17 cellular contexts compared by ENCODE assay signal in genomic region chr11:78071717-78072116, GRCh38. TPM values are rescaled to one million over a fixed set of nuclear protein-coding genes. Genes with fewer than 3 reads are reported as not detected.
DNase-seq lines count a peak whose midpoint lies in the region; ATAC-seq and TF ChIP-seq lines count a peak whose summit lies in the region.
"Had no signal": no experiment of that assay in that cellular context is flagged by ENCODE, and none has a peak within 500 bp of the region (broad histone marks: within the 10 kb centered on the region; RNA-seq: fewer than 3 reads in every experiment).

No MANE protein-coding gene starts in this region.

- CTCF ChIA-PET in CD4-positive, alpha-beta T cell (lab: Charles Lee) = no interaction called here

- H3K27ac ChIP-seq in CD4-positive, alpha-beta T cell (ENCODE audit: low read depth, low read length) = no peak overlapping the region
- H3K27ac ChIP-seq: GM23248, HL-60 had no signal

- POLR2A ChIA-PET in CD4-positive, alpha-beta T cell (lab: Charles Lee) = no interaction called here

- H3K27me3 Mint-ChIP-seq in activated T-cell treated with anti-CD3 and anti-CD28 coated beads, Interleukin-2, amount 50 U/mL, for 24 hours = no peaks in the 10 kb centered on the region
- H3K27me3 Mint-ChIP-seq in CD4-positive, alpha-beta T cell = no peaks in the 10 kb centered on the region
- H3K27me3 Mint-ChIP-seq in brain (no peaks in the 10 kb centered on the region), memory B cell (no peaks in the 10 kb centered on the region)

- ATAC-seq in CD4-positive, alpha-beta T cell (ENCODE audit: poor library complexity) = no peak
- no peak for ATAC-seq in memory B cell (ENCODE audit: low read depth)

- TF ChIP-seq CTCF in CD4-positive, alpha-beta T cell (IDR thresholded peaks at IDR 0.05) = no peak
- no peak for TF ChIP-seq CTCF in brain (conservative IDR thresholded peaks at IDR 0.05)

- H3K9me3 Mint-ChIP-seq in activated T-cell treated with anti-CD3 and anti-CD28 coated beads, Interleukin-2, amount 50 U/mL, for 24 hours = no peaks in the 10 kb centered on the region
- H3K9me3 Mint-ChIP-seq in CD4-positive, alpha-beta T cell = no peaks in the 10 kb centered on the region
- H3K9me3 Mint-ChIP-seq in brain = no peaks in the 10 kb centered on the region
- H3K9me3 Mint-ChIP-seq in memory B cell = no peaks in the 10 kb centered on the region
- H3K9me3 Mint-ChIP-seq: CD14-positive monocyte had no signal

- peaks cover 19% of the 10 kb centered on the region for H3K4me1 Mint-ChIP-seq in activated T-cell treated with anti-CD3 and anti-CD28 coated beads, Interleukin-2, amount 50 U/mL, for 24 hours (ENCODE audit: low read depth)
- H3K4me1 Mint-ChIP-seq in CD4-positive, alpha-beta T cell (ENCODE audit: low read depth) = peaks cover 23% of the 10 kb centered on the region
- H3K4me1 Mint-ChIP-seq in brain (peaks cover 42% of the 10 kb centered on the region), memory B cell (peaks cover 19% of the 10 kb centered on the region)

- peak overlapping the region; percentile 38 for H3K27ac Mint-ChIP-seq in activated T-cell treated with anti-CD3 and anti-CD28 coated beads, Interleukin-2, amount 50 U/mL, for 24 hours
- H3K27ac Mint-ChIP-seq in CD4-positive, alpha-beta T cell = peak overlapping the region; percentile 9
- H3K27ac Mint-ChIP-seq in brain (peak overlapping the region in 3 of 5 experiments; percentile 8 to 26 (median 11)), memory B cell (peak overlapping the region; percentile 8)

- DNase-seq in activated T-cell treated with anti-CD3 and anti-CD28 coated beads, Interleukin-2, amount 50 U/mL, for 24 hours = no peak
- DNase-seq in activated T-cell treated with anti-CD3 and anti-CD28 coated beads, Interleukin-2, amount 50 U/mL, for 1 hour = no peak
- DNase-seq in CD4-positive, alpha-beta T cell = no peak
- DNase-seq in memory B cell (ENCODE audit: low spot score in 2 of 2) = no peak
- no peak for DNase-seq in AG20443 (ENCODE audit: low spot score)
- no peak for DNase-seq in NCI-H1930 (lab: John Stamatoyannopoulos, UW)
- DNase-seq: BE2C, Calu3, DMS 273 treated with DMSO at 0.1 percent for 48 hours, DMS79, GM23248, H7 had no signal

- peaks cover 73% of the 10 kb centered on the region for H3K36me3 Mint-ChIP-seq in activated T-cell treated with anti-CD3 and anti-CD28 coated beads, Interleukin-2, amount 50 U/mL, for 24 hours (ENCODE audit: low read depth)
- peaks cover 70% of the 10 kb centered on the region for H3K36me3 Mint-ChIP-seq in CD4-positive, alpha-beta T cell (ENCODE audit: low read depth)
- H3K36me3 Mint-ChIP-seq in brain = peaks cover 74% of the 10 kb centered on the region
- peaks cover 31% of the 10 kb centered on the region for H3K36me3 Mint-ChIP-seq in memory B cell

- intact Hi-C loops in CD4-positive, alpha-beta T cell (cut with DNase I, micrococcal nuclease) = no loop called here

- H3K27me3 ChIP-seq in CD4-positive, alpha-beta T cell (ENCODE audit: control insufficient read depth, insufficient read depth, low read length) = no peaks in the 10 kb centered on the region
- H3K27me3 ChIP-seq: BE2C had no signal

- no peaks in the 10 kb centered on the region for H3K9me3 ChIP-seq in CD4-positive, alpha-beta T cell (ENCODE audit: control insufficient read depth, low read length)
- H3K9me3 ChIP-seq: BE2C had no signal

- no peak overlapping the region for H3K4me3 Mint-ChIP-seq in activated T-cell treated with anti-CD3 and anti-CD28 coated beads, Interleukin-2, amount 50 U/mL, for 24 hours
- H3K4me3 Mint-ChIP-seq in CD4-positive, alpha-beta T cell = no peak overlapping the region
- no peak overlapping the region for H3K4me3 Mint-ChIP-seq in brain
- no peak overlapping the region for H3K4me3 Mint-ChIP-seq in memory B cell
- H3K4me3 Mint-ChIP-seq: CD14-positive monocyte had no signal

RNA-seq across cellular contexts. Expression of gene NDUFC2, which starts 7.9 kb away (rescaled TPM):
- total RNA-seq in CD4-positive, alpha-beta T cell = 10 to 100 TPM; 62.6 to 68.5 TPM
- 335 TPM for polyA plus RNA-seq in brain (ENCODE audit: insufficient read depth, low read depth, low replicate concordance)

RNA-seq across cellular contexts. Expression of gene THRSP, which starts 8.1 kb away (rescaled TPM):
- not detected for total RNA-seq in CD4-positive, alpha-beta T cell
- polyA plus RNA-seq in brain (ENCODE audit: insufficient read depth, low read depth, low replicate concordance) = 1.4 TPM
- total RNA-seq: Calu3, G401, GM12878, GM23248, H7 had no signal
- polyA plus RNA-seq: CD14-positive monocyte, GM23248 had no signal

RNA-seq across cellular contexts. Expression of gene KCTD14, which starts 48.6 kb away (rescaled TPM):
- under 1 TPM in 1 of 2 experiments, not detected in 1; 0.34 TPM for total RNA-seq in CD4-positive, alpha-beta T cell
- polyA plus RNA-seq in brain (ENCODE audit: insufficient read depth, low read depth, low replicate concordance) = 31.0 TPM
